ENCODE assay signal across 8 cellular contexts in genomic region chr17:4663711-4664110, GRCh38. TPM values are rescaled to one million over a fixed set of nuclear protein-coding genes. Genes with fewer than 3 reads are reported as not detected.
"Had no signal": no experiment of that assay in that cellular context is flagged by ENCODE, and none has a peak within 500 bp of the region (broad histone marks: within the 10 kb centered on the region; RNA-seq: fewer than 3 reads in every experiment).

No MANE protein-coding gene starts in this region.

- DNase-seq: IMR-90, KBM-7, KG1 had no signal

- H3K27ac ChIP-seq: HL-60, KMS-11 had no signal

- FAIRE-seq: HepG2, HTR-8/SVneo had no signal

- H3K4me2 ChIP-seq: KMS-11 had no signal

- H3K9ac ChIP-seq: KMS-11 had no signal

RNA-seq across cellular contexts. Expression of gene ALOX15, which starts 22.2 kb away (rescaled TPM):
- total RNA-seq: HT1080, IMR-90 had no signal
- polyA plus RNA-seq: HepG2, IMR-90 had no signal
